In genomic region chr1:167916766-167917511, GRCh38 we compare ENCODE assay signal across 14 cellular contexts. TPM values are rescaled to one million over a fixed set of nuclear protein-coding genes. Genes with fewer than 3 reads are reported as not detected.
"Had no signal": no experiment of that assay in that cellular context is flagged by ENCODE, and none has a peak within 500 bp of the region (broad histone marks: within the 10 kb centered on the region; RNA-seq: fewer than 3 reads in every experiment).

No MANE protein-coding gene starts in this region.

- H3K27me3 ChIP-seq: esophagus muscularis mucosa, upper lobe of right lung had no signal

- H3K9me3 ChIP-seq: esophagus muscularis mucosa, upper lobe of right lung had no signal

- H3K4me3 ChIP-seq: esophagus muscularis mucosa, upper lobe of right lung had no signal

- H3K4me1 ChIP-seq: upper lobe of right lung had no signal

- H3K27ac ChIP-seq: esophagus muscularis mucosa, upper lobe of right lung had no signal

- ATAC-seq: activated CD8-positive, alpha-beta T cell treated with anti-CD3 and anti-CD28 coated beads, Interleukin-2, amount 10 ng/mL, durations not matched to agents 7 days and 5 days; natural killer cell; right cardiac atrium; upper lobe of right lung had no signal

- DNase-seq: activated CD4-positive, CD25-positive, alpha-beta regulatory T cell; activated CD8-positive, alpha-beta memory T cell treated with anti-CD3 and anti-CD28 coated beads, Interleukin-2, amount 50 U/mL, for 4 hours; activated CD8-positive, alpha-beta T cell treated with anti-CD3 and anti-CD28 coated beads, Interleukin-2, amount 10 ng/mL, durations not matched to agents 7 days and 5 days; activated gamma-delta T cell treated with Interleukin-2 at 50 U/mL for 16 hours; amniotic stem cell; caudate nucleus; cortex of kidney; effector CD4-positive, alpha-beta T cell; hypothalamus; natural killer cell; SW 1271; upper lobe of right lung had no signal

RNA-seq across cellular contexts. Expression of gene ADCY10, which starts 3.0 kb away (rescaled TPM):
- total RNA-seq: activated CD8-positive, alpha-beta T cell treated with anti-CD3 and anti-CD28 coated beads, Interleukin-2, amount 10 ng/mL, durations not matched to agents 7 days and 5 days had no signal
